In genomic region chr5:60357302-60357701, GRCh38 we compare ENCODE assay signal across 26 cellular contexts.
"Had no signal": no experiment of that assay in that cellular context is flagged by ENCODE, and none has a peak within 500 bp of the region (broad histone marks: within the 10 kb centered on the region; RNA-seq: fewer than 3 reads in every experiment).

No MANE protein-coding gene starts in this region.

- DNase-seq: dermis blood vessel endothelial cell; dorsolateral prefrontal cortex; effector CD4-positive, alpha-beta T cell; effector memory CD4-positive, alpha-beta T cell; erythroblast; esophagus squamous epithelium; foreskin fibroblast; foreskin melanocyte; gastrocnemius medialis; glutamatergic neuron; head of caudate nucleus; heart right ventricle; hippocampal formation; left cardiac atrium; left lung; left ventricle myocardium superior; lower lobe of right lung; mesenchymal stem cell; midbrain; naive thymus-derived CD4-positive, alpha-beta T cell had no signal

- H3K36me3 Mint-ChIP-seq: naive thymus-derived CD4-positive, alpha-beta T cell had no signal

- H3K4me3 ChIP-seq: coronary artery, dorsolateral prefrontal cortex, esophagus squamous epithelium, gastrocnemius medialis, heart right ventricle, left lung, lower lobe of right lung had no signal

- H3K4me1 ChIP-seq: esophagus squamous epithelium, gastrocnemius medialis, heart right ventricle, left lung, lower lobe of right lung had no signal

- ATAC-seq: esophagus mucosa; gastrocnemius medialis; heart right ventricle; left cardiac atrium; left lung; left ventricle myocardium superior; lower lobe of right lung; naive thymus-derived CD4-positive, alpha-beta T cell had no signal

- FAIRE-seq: colon, islet of Langerhans, keratinocyte had no signal

- H3K27ac ChIP-seq: coronary artery, dorsolateral prefrontal cortex, epithelial cell of prostate, esophagus squamous epithelium, gastrocnemius medialis, heart right ventricle, left lung, lower lobe of right lung had no signal

- H3K9me3 ChIP-seq: esophagus squamous epithelium, gastrocnemius medialis, heart right ventricle, left lung, lower lobe of right lung had no signal

- H3K27me3 Mint-ChIP-seq: naive thymus-derived CD4-positive, alpha-beta T cell had no signal

- H3K27me3 ChIP-seq: dorsolateral prefrontal cortex, esophagus squamous epithelium, gastrocnemius medialis, heart right ventricle, left lung had no signal

- H3K4me1 Mint-ChIP-seq: naive thymus-derived CD4-positive, alpha-beta T cell had no signal

- H3K4me3 Mint-ChIP-seq: naive thymus-derived CD4-positive, alpha-beta T cell had no signal

- H3K36me3 ChIP-seq: esophagus squamous epithelium, gastrocnemius medialis, heart right ventricle, left lung, lower lobe of right lung had no signal
